In genomic region chr14:44658389-44658696, GRCh38 we compare ENCODE assay signal across 30 cellular contexts.
"Had no signal": no experiment of that assay in that cellular context is flagged by ENCODE, and none has a peak within 500 bp of the region (broad histone marks: within the 10 kb centered on the region; RNA-seq: fewer than 3 reads in every experiment).

No MANE protein-coding gene starts in this region.

- H3K4me3 ChIP-seq: ascending aorta, breast epithelium, cardiac muscle cell, colonic mucosa, esophagus squamous epithelium, gastroesophageal sphincter had no signal

- H3K4me3 Mint-ChIP-seq: activated B cell treated with CpG ODN at 0.5 μM for 24 hours; activated CD8-positive, alpha-beta T cell treated with anti-CD3 and anti-CD28 coated beads for 36 hours; activated naive CD4-positive, alpha-beta T cell treated with anti-CD3 and anti-CD28 coated beads for 36 hours; activated naive CD4-positive, alpha-beta T cell treated with anti-CD3 and anti-CD28 coated beads, Interleukin-2, amount 50 U/mL, for 24 hours; activated naive CD8-positive, alpha-beta T cell treated with anti-CD3 and anti-CD28 coated beads for 36 hours; activated T-helper 1 cell treated with anti-CD3 and anti-CD28 coated beads, Interleukin-12 subunit alpha, Interleukin-12 subunit beta, Interleukin-2, Interleukin-4 antibody, amounts not matched to agents 30 ng/mL and 10 ng/mL and 1 ng/mL, durations not matched to agents 14 hours and 24 hours and 36 hours; brain; T-helper 17 cell; T-helper 2 cell treated with Interferon-gamma antibody and Interleukin-4, amounts not matched to agents 5 μg/mL and 100 μg/mL, for 36 hours had no signal

- H3K36me3 ChIP-seq: ascending aorta, breast epithelium, cardiac muscle cell, colonic mucosa, esophagus squamous epithelium, gastroesophageal sphincter, WERI-Rb-1 had no signal

- DNase-seq: activated B cell treated with CpG ODN at 0.5 μM for 24 hours; activated CD4-positive, alpha-beta T cell treated with anti-CD3 and anti-CD28 coated beads for 48 hours; activated CD4-positive, alpha-beta T cell treated with anti-CD3 and anti-CD28 coated beads, Interleukin-2, amount 50 U/mL, for 1 hour; activated CD4-positive, alpha-beta T cell treated with anti-CD3 and anti-CD28 coated beads, Interleukin-2, amount 50 U/mL, for 48 hours; activated CD8-positive, alpha-beta memory T cell treated with anti-CD3 and anti-CD28 coated beads for 24 hours; activated CD8-positive, alpha-beta T cell treated with anti-CD3 and anti-CD28 coated beads for 36 hours; activated effector memory CD4-positive, alpha-beta T cell treated with anti-CD3 and anti-CD28 coated beads, Interleukin-2, amount 50 U/mL, for 16 hours; activated naive CD4-positive, alpha-beta T cell treated with anti-CD3 and anti-CD28 coated beads for 36 hours; activated naive CD8-positive, alpha-beta T cell treated with anti-CD3 and anti-CD28 coated beads for 36 hours; activated T-cell treated with anti-CD3 and anti-CD28 coated beads, Interleukin-2, amount 50 U/mL, for 48 hours; central memory CD4-positive, alpha-beta T cell; cerebellar nuclear complex; colonic mucosa; effector CD8-positive, alpha-beta T cell; esophagus squamous epithelium; T-helper 1 cell; T-helper 17 cell; T1000; WERI-Rb-1 had no signal

- ATAC-seq: activated CD4-positive, CD25-positive, alpha-beta regulatory T cell treated with anti-CD3 and anti-CD28 coated beads, Interleukin-2, amount 50 U/mL, for 24 hours; activated CD8-positive, alpha-beta T cell treated with anti-CD3 and anti-CD28 coated beads for 36 hours; gastroesophageal sphincter; T-helper 17 cell had no signal

- H3K9me3 Mint-ChIP-seq: activated B cell treated with CpG ODN at 0.5 μM for 24 hours; activated CD8-positive, alpha-beta T cell treated with anti-CD3 and anti-CD28 coated beads for 36 hours; activated naive CD4-positive, alpha-beta T cell treated with anti-CD3 and anti-CD28 coated beads for 36 hours; activated naive CD4-positive, alpha-beta T cell treated with anti-CD3 and anti-CD28 coated beads, Interleukin-2, amount 50 U/mL, for 24 hours; activated naive CD8-positive, alpha-beta T cell treated with anti-CD3 and anti-CD28 coated beads for 36 hours; activated T-helper 1 cell treated with anti-CD3 and anti-CD28 coated beads, Interleukin-12 subunit alpha, Interleukin-12 subunit beta, Interleukin-2, Interleukin-4 antibody, amounts not matched to agents 30 ng/mL and 10 ng/mL and 1 ng/mL, durations not matched to agents 14 hours and 24 hours and 36 hours; activated T-helper 2 cell treated with anti-CD3 and anti-CD28 coated beads, Interferon-gamma antibody, Interleukin-2, Interleukin-4, amounts not matched to agents 10 μg/mL and 5 μg/mL and 100 μg/mL, durations not matched to agents 14 hours and 24 hours and 36 hours; brain; T-helper 2 cell treated with Interferon-gamma antibody and Interleukin-4, amounts not matched to agents 5 μg/mL and 100 μg/mL, for 36 hours had no signal

- H3K4me1 ChIP-seq: ascending aorta, breast epithelium, colonic mucosa, esophagus squamous epithelium, gastroesophageal sphincter had no signal

- H3K27ac ChIP-seq: ascending aorta, breast epithelium, cardiac muscle cell, colonic mucosa, epithelial cell of prostate, esophagus squamous epithelium, gastroesophageal sphincter, WERI-Rb-1 had no signal

- H3K27ac Mint-ChIP-seq: activated B cell treated with CpG ODN at 0.5 μM for 24 hours; activated CD8-positive, alpha-beta T cell treated with anti-CD3 and anti-CD28 coated beads for 36 hours; activated naive CD4-positive, alpha-beta T cell treated with anti-CD3 and anti-CD28 coated beads for 36 hours; activated naive CD4-positive, alpha-beta T cell treated with anti-CD3 and anti-CD28 coated beads, Interleukin-2, amount 50 U/mL, for 24 hours; activated naive CD8-positive, alpha-beta T cell treated with anti-CD3 and anti-CD28 coated beads for 36 hours; activated T-helper 1 cell treated with anti-CD3 and anti-CD28 coated beads, Interleukin-12 subunit alpha, Interleukin-12 subunit beta, Interleukin-2, Interleukin-4 antibody, amounts not matched to agents 30 ng/mL and 10 ng/mL and 1 ng/mL, durations not matched to agents 14 hours and 24 hours and 36 hours; activated T-helper 2 cell treated with anti-CD3 and anti-CD28 coated beads, Interferon-gamma antibody, Interleukin-2, Interleukin-4, amounts not matched to agents 10 μg/mL and 5 μg/mL and 100 μg/mL, durations not matched to agents 14 hours and 24 hours and 36 hours; T-helper 17 cell; T-helper 2 cell treated with Interferon-gamma antibody and Interleukin-4, amounts not matched to agents 5 μg/mL and 100 μg/mL, for 36 hours had no signal

- H3K9me3 ChIP-seq: ascending aorta, breast epithelium, colonic mucosa, esophagus squamous epithelium, gastroesophageal sphincter had no signal

- H3K27me3 Mint-ChIP-seq: activated B cell treated with CpG ODN at 0.5 μM for 24 hours; activated CD8-positive, alpha-beta T cell treated with anti-CD3 and anti-CD28 coated beads for 36 hours; activated naive CD4-positive, alpha-beta T cell treated with anti-CD3 and anti-CD28 coated beads, Interleukin-2, amount 50 U/mL, for 24 hours; activated naive CD8-positive, alpha-beta T cell treated with anti-CD3 and anti-CD28 coated beads for 36 hours; brain; T-helper 17 cell had no signal

- H3K36me3 Mint-ChIP-seq: activated naive CD4-positive, alpha-beta T cell treated with anti-CD3 and anti-CD28 coated beads, Interleukin-2, amount 50 U/mL, for 24 hours; activated naive CD8-positive, alpha-beta T cell treated with anti-CD3 and anti-CD28 coated beads for 36 hours; brain had no signal

- H3K27me3 ChIP-seq: ascending aorta, breast epithelium, cardiac muscle cell, colonic mucosa, esophagus squamous epithelium, gastroesophageal sphincter had no signal
